ENCODE assay signal across 8 cellular contexts in the genomic region with DNA sequence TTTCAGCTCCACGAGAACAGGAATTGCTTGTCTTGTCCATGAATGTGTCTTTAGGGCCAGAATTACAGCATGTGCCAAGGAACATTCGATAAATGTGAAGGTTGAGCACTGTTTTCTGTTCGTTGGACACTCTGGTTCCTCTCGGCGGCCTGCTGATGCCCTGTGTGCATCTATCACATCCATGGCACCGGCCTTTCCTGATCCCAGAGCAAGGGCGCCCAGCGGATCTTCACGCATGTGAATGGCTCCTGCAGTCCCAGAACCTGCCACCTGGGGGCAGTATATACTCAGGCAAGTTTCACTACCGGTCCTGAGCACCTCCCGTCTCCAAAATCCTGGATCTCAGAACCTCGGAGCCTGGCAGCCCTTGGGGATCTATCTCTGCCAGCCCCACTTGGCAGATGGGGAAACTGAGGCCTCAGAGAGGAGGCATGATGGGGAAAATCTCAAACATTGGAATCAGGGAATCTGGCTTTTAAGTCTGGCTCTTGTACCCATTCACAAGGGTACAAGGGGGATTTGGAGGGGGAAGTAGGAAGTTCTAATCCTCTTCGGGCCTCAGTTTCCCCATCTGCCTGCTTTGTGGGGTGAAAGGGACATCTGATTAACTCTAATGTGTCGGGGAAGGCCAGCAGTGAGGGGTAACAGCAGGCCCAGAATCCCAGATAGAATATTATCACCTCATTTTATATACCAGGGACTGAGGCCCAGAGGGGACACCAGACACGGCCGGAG. TPM values are rescaled to one million over a fixed set of nuclear protein-coding genes. Genes with fewer than 3 reads are reported as not detected.
DNase-seq lines count a peak whose midpoint lies in the region; ATAC-seq and TF ChIP-seq lines count a peak whose summit lies in the region.

No MANE protein-coding gene starts in this region.

- no peak overlapping the region for H3K4me2 ChIP-seq in parathyroid adenoma (ENCODE audit: low read length)

- TF ChIP-seq EP300 in transverse colon (IDR thresholded peaks at IDR 0.05; ENCODE audit: low read depth), result no peak

- no peak for TF ChIP-seq POLR2A in transverse colon (IDR thresholded peaks at IDR 0.05)

- ATAC-seq in GM18868 (IDR thresholded peaks at IDR 0.05; ENCODE audit: unreplicated experiment), result no peak

- H3K9me3 ChIP-seq in parathyroid adenoma (ENCODE audit: control insufficient read depth, low read length) (no peaks in the 10 kb centered on the region), transverse colon (no peaks in the 10 kb centered on the region)

- in situ Hi-C loops in transverse colon (cut with MboI; ENCODE audit: low pct_ligation_motif_present in 1 of 4, low pct_unique_long_range_greater_than_20kb in 1 of 4, low sequenced_read_pairs in 3 of 4), result loop anchor here (5.0 to 25.0 kb wide), 5 partner anchors 276 to 551 kb away; a partner anchor contains a TSS

- no peaks in the 10 kb centered on the region for H3K4me1 ChIP-seq in parathyroid adenoma
- H3K4me1 ChIP-seq in transverse colon, result peaks cover 0 to 17% (median 9%) of the 10 kb centered on the region in 4 donors

- intact Hi-C loops in transverse colon (cut with DNase I; ENCODE audit: low total_unique reads), result loop anchor here (1.0 kb wide), 1 partner anchor 390 kb away; no protein-coding TSS in a partner anchor

- 17 to 20% methylated on average over 2 to 14 of the region's 16 CpGs for WGBS in transverse colon (ENCODE audit: low coverage in 1 of 2), 2 donors

- H3K36me3 ChIP-seq in parathyroid adenoma (ENCODE audit: control insufficient read depth, insufficient read depth, low read length) (no peaks in the 10 kb centered on the region), transverse colon (no peaks in the 10 kb centered on the region)

- DNase-seq in ELF-1 (ENCODE audit: low read depth, low spot score) (peak; percentile 90), NAMALWA (ENCODE audit: low spot score) (peak; percentile 82), SK-N-DZ (ENCODE audit: low spot score) (peak; percentile 88), germinal center (ENCODE audit: low spot score) (peak; percentile 68), transverse colon (peak; percentile 97)
- DNase-seq in activated naive CD4-positive, alpha-beta T cell (lab: John Stamatoyannopoulos, UW), result peak; percentile 87 to 95 (median 88)

- H3K27me3 ChIP-seq in parathyroid adenoma (ENCODE audit: control insufficient read depth, insufficient read depth, low read length), result no peaks in the 10 kb centered on the region
- no peaks in the 10 kb centered on the region for H3K27me3 ChIP-seq in transverse colon

- TF ChIP-seq CTCF in parathyroid adenoma (IDR thresholded peaks at IDR 0.05) (peak; percentile 98), transverse colon (IDR thresholded peaks at IDR 0.05) (peak; percentile 98 to 99 (median 99))

- no peak overlapping the region for H3K4me3 ChIP-seq in parathyroid adenoma (ENCODE audit: low read depth, low read length)
- H3K4me3 ChIP-seq in transverse colon, result no peak overlapping the region

- peak overlapping the region; percentile 50 for H2AFZ ChIP-seq in parathyroid adenoma

- H3K27ac ChIP-seq in parathyroid adenoma, result no peak overlapping the region
- no peak overlapping the region for H3K27ac ChIP-seq in transverse colon

- no peak overlapping the region for H3K9ac ChIP-seq in parathyroid adenoma

- H3K79me2 ChIP-seq in parathyroid adenoma, result no peaks in the 10 kb centered on the region

RNA-seq across cellular contexts. Expression of a gene that starts 4.3 kb away (rescaled TPM):
- polyA plus RNA-seq in SK-N-DZ (2014; cell fraction: cytosol; rRNA removed), result 13.0 and 16.6 TPM in 2 replicates
- polyA plus RNA-seq in SK-N-DZ (2014; cell fraction: nucleus; rRNA removed), result 9.2 and 13.7 TPM in 2 replicates
- total RNA-seq in transverse colon, result 10 to 100 TPM; 26.1 to 78.9 (median 57.1) TPM

RNA-seq across cellular contexts. Expression of a gene that starts 32.8 kb away (rescaled TPM):
- 39.0 and 41.6 TPM in 2 replicates for polyA plus RNA-seq in SK-N-DZ (2014; cell fraction: cytosol; rRNA removed)
- polyA plus RNA-seq in SK-N-DZ (2014; cell fraction: nucleus; rRNA removed), result 19.4 and 20.3 TPM in 2 replicates
- total RNA-seq in transverse colon, result 10 to 100 TPM in 3 of 4 donors, 1 to 10 TPM in 1; 9.6 to 30.9 (median 23.2) TPM
